In genomic region chrX:109144173-109144572, GRCh38 we compare ENCODE assay signal across 8 cellular contexts.
DNase-seq lines count a peak whose midpoint lies in the region; ATAC-seq and TF ChIP-seq lines count a peak whose summit lies in the region.
"Not testable (repeated sequence)": the region's sequence is repeated elsewhere in the genome, so short reads cannot be mapped to it uniquely, and the experiment has no call there.

No MANE protein-coding gene starts in this region.

- not testable (repeated sequence) for H3K36me3 ChIP-seq in GM23338 (ENCODE audit: insufficient read depth); neural progenitor cell

- H3K4me1 ChIP-seq in GM23338 (ENCODE audit: insufficient read depth); neural progenitor cell: not testable (repeated sequence)

- peak overlapping the region; percentile 88; the same call in 1 of the 2 replicates for H3K27ac ChIP-seq in GM23338 (ENCODE audit: low read depth)
- not testable (repeated sequence) for H3K27ac ChIP-seq in neural progenitor cell

- not testable (repeated sequence) for H3K79me2 ChIP-seq in GM23338 (replicated peaks; ENCODE audit: insufficient read depth); neural progenitor cell (ENCODE audit: low read depth)

- peaks cover 65% of the 10 kb centered on the region for H3K9me3 Mint-ChIP-seq in GM23338
- peaks cover 84% of the 10 kb centered on the region for H3K9me3 Mint-ChIP-seq in WTC11
- peaks cover 83% of the 10 kb centered on the region for H3K9me3 Mint-ChIP-seq in neural progenitor cell

- H3K4me2 ChIP-seq in GM23338, neural progenitor cell: not testable (repeated sequence)

- H3K9ac ChIP-seq in neural progenitor cell, result not testable (repeated sequence)

- not testable (repeated sequence) for ATAC-seq in GM23338, WTC11

- not testable (repeated sequence) for H3F3A ChIP-seq in GM23338 (replicated peaks; ENCODE audit: low read depth); neural progenitor cell (ENCODE audit: low read depth)

- H3K9me2 ChIP-seq in GM23338 (ENCODE audit: insufficient read depth), result not testable (repeated sequence)

- not testable (repeated sequence) for H3K4me3 Mint-ChIP-seq in GM23338, WTC11, neural progenitor cell

- DNase-seq in DMS53 (lab: John Stamatoyannopoulos, UW), result peak; percentile 75
- peak; percentile 60 for DNase-seq in GM23338 (ENCODE audit: low spot score)
- peak; percentile 2 for DNase-seq in LNCaP clone FGC (ENCODE audit: low read depth)
- DNase-seq in WTC11 (ENCODE audit: low spot score), result peak; percentile 21
- peak; percentile 4 for DNase-seq in epithelial cell of esophagus (ENCODE audit: low read depth)
- peak; percentile 11 for DNase-seq in iPS DF 4.7 (ENCODE audit: extremely low read depth, low spot score)
- DNase-seq in islet precursor cell, result peak; percentile 61
- not testable (repeated sequence) for DNase-seq in neural progenitor cell (ENCODE audit: low spot score)

- CTCF ChIA-PET in WTC11 (lab: Charles Lee), result not testable (repeated sequence)

- H3K9me3 ChIP-seq in neural progenitor cell (ENCODE audit: low read depth), result not testable (repeated sequence)

- not testable (repeated sequence) for TF ChIP-seq CTCF in GM23338 (conservative IDR thresholded peaks at IDR 0.05; ENCODE audit: low read depth in 2 of 2); LNCaP clone FGC (IDR thresholded peaks at IDR 0.05; ENCODE audit: control insufficient read depth, extremely low read depth, insufficient read depth); WTC11 (IDR thresholded peaks at IDR 0.05); epithelial cell of esophagus (IDR thresholded peaks at IDR 0.05; ENCODE audit: insufficient read depth, low read depth, low read length, missing control alignments); neural progenitor cell (IDR thresholded peaks at IDR 0.05)

- H3K27me3 Mint-ChIP-seq in GM23338 (ENCODE audit: insufficient read depth, low read depth, poor library complexity); WTC11 (ENCODE audit: low read depth); neural progenitor cell (ENCODE audit: insufficient read depth, low read depth): not testable (repeated sequence)

- POLR2A ChIA-PET in WTC11 (lab: Charles Lee), result not testable (repeated sequence)

- H4K20me1 ChIP-seq in GM23338 (replicated peaks; ENCODE audit: insufficient read depth); neural progenitor cell (ENCODE audit: low read depth): not testable (repeated sequence)

- H3K4me3 ChIP-seq in GM23338; LNCaP clone FGC (ENCODE audit: low read depth, low read length); epithelial cell of esophagus (ENCODE audit: low read length); neural progenitor cell: not testable (repeated sequence)

- H2AFZ ChIP-seq in GM23338; neural progenitor cell (replicated peaks): not testable (repeated sequence)

- H3K27ac Mint-ChIP-seq in GM23338, result peak overlapping the region; percentile 93
- H3K27ac Mint-ChIP-seq in WTC11, result peak overlapping the region; percentile 98
- H3K27ac Mint-ChIP-seq in neural progenitor cell, result peak overlapping the region; percentile 95

- peaks cover 64% of the 10 kb centered on the region for H3K36me3 Mint-ChIP-seq in GM23338 (ENCODE audit: low read depth)
- H3K36me3 Mint-ChIP-seq in WTC11, result peaks cover 89% of the 10 kb centered on the region
- peaks cover 17% of the 10 kb centered on the region for H3K36me3 Mint-ChIP-seq in neural progenitor cell

- peaks cover 14% of the 10 kb centered on the region for H3K4me1 Mint-ChIP-seq in GM23338
- H3K4me1 Mint-ChIP-seq in WTC11, result peaks cover 24% of the 10 kb centered on the region
- H3K4me1 Mint-ChIP-seq in neural progenitor cell, result peaks cover 14% of the 10 kb centered on the region

- H3K27me3 ChIP-seq in GM23338 (ENCODE audit: insufficient read depth); neural progenitor cell: not testable (repeated sequence)

TF ChIP-seq in GM23338, 12 proteins besides CTCF, POLR2A, EP300 and RAD21:
- 0 out of 2 replicates have a peak, but pooled peaks have one; percentile 13 for TF ChIP-seq NANOG (IDR thresholded peaks at IDR 0.05; ENCODE audit: borderline replicate concordance)

TF ChIP-seq in WTC11, 78 proteins besides CTCF, POLR2A, EP300 and RAD21:
- 0 out of 2 replicates have a peak, but pooled peaks have one; percentile 16 for TF ChIP-seq USF2 (CRISPR knock-in tag; IDR thresholded peaks at IDR 0.05)
